17 cellular contexts compared by ENCODE assay signal in genomic region chr5:160296496-160296895, GRCh38. TPM values are rescaled to one million over a fixed set of nuclear protein-coding genes. Genes with fewer than 3 reads are reported as not detected.
A peak's percentile ranks its signal among the peaks of the same experiment; 100 is the strongest.
DNase-seq lines count a peak whose midpoint lies in the region; ATAC-seq and TF ChIP-seq lines count a peak whose summit lies in the region.
"Had no signal": no experiment of that assay in that cellular context is flagged by ENCODE, and none has a peak within 500 bp of the region (broad histone marks: within the 10 kb centered on the region; RNA-seq: fewer than 3 reads in every experiment).

No MANE protein-coding gene starts in this region.

- no peaks in the 10 kb centered on the region for H3K9me3 ChIP-seq in stomach
- H3K9me3 ChIP-seq: Caco-2, HAP-1 had no signal

- H3K4ac ChIP-seq in mesendoderm (ENCODE audit: low read depth, low read length), result no peak overlapping the region

- no peak overlapping the region for H3K27ac ChIP-seq in mesendoderm (ENCODE audit: low read depth, low read length)
- no peak overlapping the region for H3K27ac ChIP-seq in stomach
- H3K27ac ChIP-seq: C4-2B had no signal

- no peak overlapping the region for H2AK5ac ChIP-seq in mesendoderm (ENCODE audit: low read length)

- H3K79me1 ChIP-seq in mesendoderm (ENCODE audit: low read length), result peaks cover 14% of the 10 kb centered on the region

- H4K8ac ChIP-seq in mesendoderm (ENCODE audit: low read depth, low read length), result no peak overlapping the region

- H3K4me3 Mint-ChIP-seq in nephron progenitor cell, result no peak overlapping the region
- no peak overlapping the region for H3K4me3 Mint-ChIP-seq in activated naive CD8-positive, alpha-beta T cell treated with anti-CD3 and anti-CD28 coated beads for 36 hours
- H3K4me3 Mint-ChIP-seq: CD4-positive, CD25-positive, alpha-beta regulatory T cell; CD8-positive, alpha-beta T cell; HFFc6 had no signal

- intact Hi-C loops in stomach (cut with DNase I; ENCODE audit: low total_unique reads), result no loop called here

- H4K5ac ChIP-seq in mesendoderm (ENCODE audit: low read length), result no peak overlapping the region

- no peak for ATAC-seq in GM21619 (IDR thresholded peaks at IDR 0.05; ENCODE audit: unreplicated experiment)
- ATAC-seq: CD8-positive, alpha-beta T cell; GM12878 had no signal

- no peaks in the 10 kb centered on the region for H3K27me3 ChIP-seq in mesendoderm (ENCODE audit: insufficient read depth, low read length, poor library complexity)
- H3K27me3 ChIP-seq in stomach, result no peaks in the 10 kb centered on the region

- H3K56ac ChIP-seq in mesendoderm (ENCODE audit: low read length), result no peak overlapping the region

- H3K18ac ChIP-seq in mesendoderm (ENCODE audit: low read length), result no peak overlapping the region

- TF ChIP-seq EP300 in stomach (IDR thresholded peaks at IDR 0.05), result no peak

- no peaks in the 10 kb centered on the region for H3K9me3 Mint-ChIP-seq in nephron progenitor cell
- no peaks in the 10 kb centered on the region for H3K9me3 Mint-ChIP-seq in activated naive CD8-positive, alpha-beta T cell treated with anti-CD3 and anti-CD28 coated beads for 36 hours
- H3K9me3 Mint-ChIP-seq: CD8-positive, alpha-beta T cell; HFFc6 had no signal

- H3K79me2 ChIP-seq in mesendoderm (ENCODE audit: control insufficient read depth, insufficient read depth, low read length), result peaks cover 14% of the 10 kb centered on the region

- in situ Hi-C loops in GM13977 (cut with MboI; ENCODE audit: low pct_unique_long_range_greater_than_20kb, low sequenced_read_pairs, unreplicated experiment), result no loop called here

- H3K4me2 ChIP-seq in mesendoderm (ENCODE audit: low read length), result no peak overlapping the region

- H3K4me1 ChIP-seq in mesendoderm (ENCODE audit: control insufficient read depth, low read depth, low read length), result peaks cover 11% of the 10 kb centered on the region
- no peaks in the 10 kb centered on the region for H3K4me1 ChIP-seq in stomach
- H3K4me1 ChIP-seq: HAP-1 had no signal

- TF ChIP-seq CTCF in nephron progenitor cell (IDR thresholded peaks at IDR 0.05) (no peak), stomach (IDR thresholded peaks at IDR 0.05) (no peak), GM13977 (IDR thresholded peaks at IDR 0.05; ENCODE audit: extremely low read depth, insufficient read depth, missing control alignments) (no peak)

- no peak overlapping the region for H2BK15ac ChIP-seq in mesendoderm (replicated peaks; ENCODE audit: low read depth)

- H3K9ac ChIP-seq in mesendoderm (ENCODE audit: low read length), result no peak overlapping the region

- TF ChIP-seq POLR2A in stomach (IDR thresholded peaks at IDR 0.05), result no peak

- H3K4me3 ChIP-seq in mesendoderm (ENCODE audit: low read length), result no peak overlapping the region
- no peak overlapping the region for H3K4me3 ChIP-seq in stomach
- H3K4me3 ChIP-seq: GM12878, HAP-1 had no signal

- H3K36me3 Mint-ChIP-seq in nephron progenitor cell (ENCODE audit: low read depth), result peaks cover 57% of the 10 kb centered on the region
- no peaks in the 10 kb centered on the region for H3K36me3 Mint-ChIP-seq in activated naive CD8-positive, alpha-beta T cell treated with anti-CD3 and anti-CD28 coated beads for 36 hours
- H3K36me3 Mint-ChIP-seq: CD4-positive, CD25-positive, alpha-beta regulatory T cell; CD8-positive, alpha-beta T cell had no signal

- no peak overlapping the region for H2BK120ac ChIP-seq in mesendoderm (ENCODE audit: low read depth, low read length)

- H3K27me3 Mint-ChIP-seq in nephron progenitor cell (ENCODE audit: low read depth, poor library complexity), result peaks cover 2% of the 10 kb centered on the region
- no peaks in the 10 kb centered on the region for H3K27me3 Mint-ChIP-seq in activated naive CD8-positive, alpha-beta T cell treated with anti-CD3 and anti-CD28 coated beads for 36 hours

- peak overlapping the region; percentile 24 for H3K23ac ChIP-seq in mesendoderm (ENCODE audit: low read length)

- no peak overlapping the region for H2BK5ac ChIP-seq in mesendoderm (ENCODE audit: low read length)

- no CpG with 5 or more reads among the region's 4 CpGs for WGBS in mesendoderm (ENCODE audit: extremely low coverage, insufficient coverage, low lambda C conversion rate)
- 94 to 100% (median 97%) methylated on average over 4 of the region's 4 CpGs for WGBS in stomach, 5 donors

- H3K36me3 ChIP-seq in mesendoderm (ENCODE audit: control insufficient read depth, insufficient read depth, low read length) (no peaks in the 10 kb centered on the region), stomach (no peaks in the 10 kb centered on the region)
- H3K36me3 ChIP-seq: HAP-1 had no signal

- H3K4me1 Mint-ChIP-seq in nephron progenitor cell, result peaks cover 46% of the 10 kb centered on the region
- H3K4me1 Mint-ChIP-seq in activated naive CD8-positive, alpha-beta T cell treated with anti-CD3 and anti-CD28 coated beads for 36 hours, result no peaks in the 10 kb centered on the region
- H3K4me1 Mint-ChIP-seq: CD4-positive, CD25-positive, alpha-beta regulatory T cell had no signal

- DNase-seq in mesendoderm (no peak), nephron progenitor cell (no peak), stomach (peak; percentile 2), C1 segment of cervical spinal cord (lab: John Stamatoyannopoulos, UW) (no peak), GM13977 (ENCODE audit: low spot score) (no peak)
- no peak for DNase-seq in activated naive CD8-positive, alpha-beta T cell treated with anti-CD3 and anti-CD28 coated beads for 36 hours
- DNase-seq: Caco-2; CD4-positive, CD25-positive, alpha-beta regulatory T cell; CD8-positive, alpha-beta T cell; DMS79; GDM1; GOT3; HFFc6 had no signal

- H3K27ac Mint-ChIP-seq in nephron progenitor cell, result peak overlapping the region; percentile 56
- H3K27ac Mint-ChIP-seq in activated naive CD8-positive, alpha-beta T cell treated with anti-CD3 and anti-CD28 coated beads for 36 hours, result no peak overlapping the region
- H3K27ac Mint-ChIP-seq: CD4-positive, CD25-positive, alpha-beta regulatory T cell; CD8-positive, alpha-beta T cell; HFFc6 had no signal

RNA-seq across cellular contexts. Expression of gene CCNJL, which starts 15.9 kb away (rescaled TPM):
- polyA plus RNA-seq in mesendoderm (2013, experiment 1 of 2), result 15.1 TPM
- 16.2 TPM for polyA plus RNA-seq in mesendoderm (2013, experiment 2 of 2)
- 100 to 1,000 TPM in 1 of 5 donors, 1 to 10 TPM in 4; 1.4 to 104 (median 4.5) TPM for total RNA-seq in stomach
- polyA plus RNA-seq in stomach, result 1 to 10 TPM; 2.4 to 4.5 (median 2.6) TPM
- total RNA-seq in activated naive CD8-positive, alpha-beta T cell treated with anti-CD3 and anti-CD28 coated beads for 36 hours, result not detected
- total RNA-seq: CD4-positive, CD25-positive, alpha-beta regulatory T cell; CD8-positive, alpha-beta T cell; HFFc6 had no signal
- polyA plus RNA-seq: CD4-positive, CD25-positive, alpha-beta regulatory T cell had no signal
